ENCODE assay signal across 16 cellular contexts in the genomic region with DNA sequence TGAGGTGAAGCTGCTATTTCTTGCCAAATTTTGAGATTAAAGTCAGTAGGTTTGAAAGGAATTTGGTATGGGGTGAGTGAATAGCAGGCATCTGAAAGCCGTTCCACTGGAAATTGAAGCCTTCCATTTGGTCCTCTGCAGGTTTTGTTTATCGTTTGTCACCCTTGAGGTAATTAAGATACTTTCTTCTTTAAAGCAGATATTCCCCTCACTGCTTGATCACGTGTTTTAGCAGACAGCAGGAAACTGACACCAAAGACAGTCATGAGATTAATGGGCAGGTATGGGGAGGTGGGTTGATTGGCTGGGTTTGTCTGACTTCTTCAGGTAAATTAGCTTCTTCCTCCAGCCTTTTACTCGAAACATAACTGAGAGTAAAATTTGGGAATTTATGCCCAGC. TPM values are rescaled to one million over a fixed set of nuclear protein-coding genes. Genes with fewer than 3 reads are reported as not detected.
DNase-seq lines count a peak whose midpoint lies in the region; ATAC-seq and TF ChIP-seq lines count a peak whose summit lies in the region.
"Had no signal": no experiment of that assay in that cellular context is flagged by ENCODE, and none has a peak within 500 bp of the region (broad histone marks: within the 10 kb centered on the region; RNA-seq: fewer than 3 reads in every experiment).

No MANE protein-coding gene starts in this region.

- H3K27ac Mint-ChIP-seq in CD4-positive, alpha-beta memory T cell: peak overlapping the region; percentile 87 to 96 (median 92)
- peak overlapping the region; percentile 78 to 89 for H3K27ac Mint-ChIP-seq in T-cell
- H3K27ac Mint-ChIP-seq in effector memory CD8-positive, alpha-beta T cell: peak overlapping the region; percentile 80 to 88
- no peak overlapping the region for H3K27ac Mint-ChIP-seq in neural progenitor cell

- peak in 4 of 5 donors; percentile 40 to 72 (median 54) for DNase-seq in CD4-positive, alpha-beta memory T cell
- DNase-seq in DMS79 (lab: John Stamatoyannopoulos, UW) (peak; percentile 38), T-cell (peak in 3 of 34 experiments; percentile 29 to 36 (median 29)), G401 (ENCODE audit: low spot score) (no peak), NCI-H524 treated with DMSO at 0.1 percent for 48 hours (lab: John Stamatoyannopoulos, UW) (no peak), neural progenitor cell (ENCODE audit: low spot score) (no peak)
- no peak for DNase-seq in effector memory CD8-positive, alpha-beta T cell
- DNase-seq: C1 segment of cervical spinal cord; effector CD8-positive, alpha-beta T cell; GM23248; lower lobe of right lung; NCI-H1092 had no signal

- ATAC-seq in T-cell (replicated peaks in 1 of 4): peak in 2 of 4 experiments; percentile 15 to 51
- no peak for ATAC-seq in effector memory CD8-positive, alpha-beta T cell (replicated peaks)
- ATAC-seq: HepG2, lower lobe of right lung had no signal

- no peaks in the 10 kb centered on the region for H3K36me3 ChIP-seq in CD4-positive, alpha-beta memory T cell (ENCODE audit: insufficient read depth, low read length)
- H3K36me3 ChIP-seq in neural progenitor cell: no peaks in the 10 kb centered on the region
- H3K36me3 ChIP-seq: breast epithelium, lower lobe of right lung, SJSA1 had no signal

- POLR2A ChIA-PET in CD4-positive, alpha-beta memory T cell (lab: Charles Lee; ENCODE audit: partially characterized antibody): interaction anchor here (1.2 to 3.1 kb wide), 4 partner anchors 10 to 18 kb away, joined by 3 to 21 read pairs (median 9); a partner anchor contains a TSS
- POLR2A ChIA-PET in T-cell (lab: Charles Lee): interaction anchor here in 1 of 2 donors (0.5 to 0.9 kb wide), 2 partner anchors 10 to 18 kb away, joined by 3 to 4 read pairs; no protein-coding TSS in a partner anchor

- H3K27me3 ChIP-seq in CD4-positive, alpha-beta memory T cell (ENCODE audit: insufficient read depth, low read length): no peaks in the 10 kb centered on the region
- no peaks in the 10 kb centered on the region for H3K27me3 ChIP-seq in neural progenitor cell
- H3K27me3 ChIP-seq: breast epithelium, SJSA1 had no signal

- H2AFZ ChIP-seq in neural progenitor cell (replicated peaks): no peak overlapping the region
- H2AFZ ChIP-seq: GM23248 had no signal

- H3K4me1 Mint-ChIP-seq in CD4-positive, alpha-beta memory T cell: peaks cover 54 to 86% (median 73%) of the 10 kb centered on the region in 4 donors
- H3K4me1 Mint-ChIP-seq in T-cell (peaks cover 76 to 87% (median 86%) of the 10 kb centered on the region in 3 donors), neural progenitor cell (peaks cover 23% of the 10 kb centered on the region)
- H3K4me1 Mint-ChIP-seq in effector memory CD8-positive, alpha-beta T cell (ENCODE audit: low read depth in 2 of 2): peaks cover 46 to 70% of the 10 kb centered on the region in 2 donors

- H3K36me3 Mint-ChIP-seq in CD4-positive, alpha-beta memory T cell: peaks cover 13 to 18% of the 10 kb centered on the region in 2 donors
- peaks cover 17% of the 10 kb centered on the region for H3K36me3 Mint-ChIP-seq in T-cell
- H3K36me3 Mint-ChIP-seq in effector memory CD8-positive, alpha-beta T cell (ENCODE audit: insufficient read depth): peaks cover 22% of the 10 kb centered on the region
- H3K36me3 Mint-ChIP-seq in neural progenitor cell: peaks cover 45% of the 10 kb centered on the region

- H3K9me3 Mint-ChIP-seq in CD4-positive, alpha-beta memory T cell: no peaks in the 10 kb centered on the region
- H3K9me3 Mint-ChIP-seq in T-cell (no peaks in the 10 kb centered on the region), neural progenitor cell (peaks cover 42% of the 10 kb centered on the region)
- H3K9me3 Mint-ChIP-seq in effector memory CD8-positive, alpha-beta T cell: no peaks in the 10 kb centered on the region

- H3K4me1 ChIP-seq in CD4-positive, alpha-beta memory T cell (ENCODE audit: insufficient read depth, low read length): peaks cover 80% of the 10 kb centered on the region
- peaks cover 25% of the 10 kb centered on the region for H3K4me1 ChIP-seq in neural progenitor cell

- no peak overlapping the region for H3K4me3 ChIP-seq in CD4-positive, alpha-beta memory T cell (ENCODE audit: low read length in 2 of 2)
- H3K4me3 ChIP-seq in neural progenitor cell: no peak overlapping the region
- H3K4me3 ChIP-seq: breast epithelium, GM23248, lower lobe of right lung, SJSA1 had no signal

- H3K27me3 Mint-ChIP-seq in CD4-positive, alpha-beta memory T cell: no peaks in the 10 kb centered on the region
- H3K27me3 Mint-ChIP-seq in T-cell (no peaks in the 10 kb centered on the region), neural progenitor cell (ENCODE audit: insufficient read depth, low read depth) (no peaks in the 10 kb centered on the region)
- H3K27me3 Mint-ChIP-seq in effector memory CD8-positive, alpha-beta T cell: no peaks in the 10 kb centered on the region

- in situ Hi-C loops in G401 (cut with HindIII; ENCODE audit: low sequenced_read_pairs): no loop called here

- no peak for TF ChIP-seq CTCF in neural progenitor cell (IDR thresholded peaks at IDR 0.05)

- peak overlapping the region in 7 of 8 donors; percentile 12 to 81 (median 54) for H3K4me3 Mint-ChIP-seq in CD4-positive, alpha-beta memory T cell
- H3K4me3 Mint-ChIP-seq in T-cell: peak overlapping the region; percentile 9 to 52 (median 27)
- peak overlapping the region in 1 of 2 donors; percentile 22 for H3K4me3 Mint-ChIP-seq in effector memory CD8-positive, alpha-beta T cell
- H3K4me3 Mint-ChIP-seq in neural progenitor cell: no peak overlapping the region

- CTCF ChIA-PET in CD4-positive, alpha-beta memory T cell (lab: Charles Lee; ENCODE audit: partially characterized antibody): interaction anchor here (0.9 to 16.7 kb wide), 6 partner anchors 10 to 67 kb away, joined by 3 to 258 read pairs (median 8); a partner anchor contains a TSS
- CTCF ChIA-PET in T-cell (lab: Charles Lee): interaction anchor here (0.7 to 2.9 kb wide), 6 partner anchors 10 to 73 kb away, joined by 3 to 13 read pairs (median 4); no protein-coding TSS in a partner anchor

- H3K79me2 ChIP-seq in neural progenitor cell (ENCODE audit: low read depth): peaks cover 41% of the 10 kb centered on the region

- H3K9ac ChIP-seq in neural progenitor cell: no peak overlapping the region
- H3K9ac ChIP-seq: GM23248 had no signal

- peak overlapping the region; percentile 43 for H3K27ac ChIP-seq in CD4-positive, alpha-beta memory T cell (ENCODE audit: low read depth, low read length)
- H3K27ac ChIP-seq in neural progenitor cell: no peak overlapping the region
- H3K27ac ChIP-seq: breast epithelium, GM23248, lower lobe of right lung, SJSA1, VCaP had no signal

- H4K20me1 ChIP-seq in neural progenitor cell (ENCODE audit: low read depth): peaks cover 18% of the 10 kb centered on the region

- intact Hi-C loops in CD4-positive, alpha-beta memory T cell (cut with micrococcal nuclease): no loop called here

- H3K4me2 ChIP-seq in neural progenitor cell: no peak overlapping the region

- no peaks in the 10 kb centered on the region for H3K9me3 ChIP-seq in CD4-positive, alpha-beta memory T cell (ENCODE audit: control insufficient read depth in 1 of 2, low read length in 2 of 2)
- H3K9me3 ChIP-seq in neural progenitor cell (ENCODE audit: low read depth): peaks cover 7% of the 10 kb centered on the region
- H3K9me3 ChIP-seq: breast epithelium, lower lobe of right lung, SJSA1 had no signal

- peaks cover 3% of the 10 kb centered on the region for H3F3A ChIP-seq in neural progenitor cell (ENCODE audit: low read depth)

RNA-seq across cellular contexts. Expression of a gene that starts 10.7 kb away (rescaled TPM):
- 10 to 100 TPM; 74.3 to 83.9 TPM for total RNA-seq in CD4-positive, alpha-beta memory T cell
- 10 to 100 TPM; 13.3 to 28.7 TPM for polyA plus RNA-seq in CD4-positive, alpha-beta memory T cell
- total RNA-seq in T-cell (100 to 1,000 TPM in 2 of 5 donors, 10 to 100 TPM in 3; 67.1 to 102 (median 88.0) TPM), neural progenitor cell (ENCODE audit: low replicate concordance) (18.0 and 22.9 TPM in 2 replicates)
- 12.7 and 30.4 TPM in 2 replicates for total RNA-seq in G401 (2014; rRNA removed; shearing (Covaris generic))

Comparison
In these comparisons a context has a peak if more than half of its experiments do, and no peak if none do; other contexts are left out.
1. DNase-seq: peak in CD4-positive, alpha-beta memory T cell (4 of 5) and DMS79 (single experiment); none in effector memory CD8-positive, alpha-beta T cell (0 of 3), G401 (single experiment), NCI-H524 treated with DMSO at 0.1 percent for 48 hours (single experiment) and neural progenitor cell (single experiment).